In the genomic region with DNA sequence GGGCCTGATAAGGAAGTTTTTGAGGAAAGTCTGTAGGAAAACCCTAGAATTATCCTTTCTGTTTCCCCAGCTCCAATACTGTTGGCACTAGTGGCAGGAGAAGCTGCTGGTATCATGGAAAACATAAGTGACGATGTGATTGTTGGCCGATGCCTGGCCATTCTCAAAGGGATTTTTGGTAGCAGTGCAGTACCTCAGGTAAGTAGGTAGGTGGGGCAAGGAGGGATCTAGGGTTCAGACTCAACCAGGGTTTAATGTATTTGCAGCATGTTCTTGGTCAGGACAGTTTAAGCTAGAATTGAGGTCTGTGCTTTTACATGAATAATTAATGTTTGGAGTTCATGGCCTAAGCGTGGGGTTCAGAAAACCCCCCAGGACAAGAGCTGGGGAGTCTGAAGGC, we compare ENCODE assay signal across 12 cellular contexts.
DNase-seq lines count a peak whose midpoint lies in the region; TF ChIP-seq lines count a peak whose summit lies in the region.
"Had no signal": no experiment of that assay in that cellular context is flagged by ENCODE, and none has a peak within 500 bp of the region (broad histone marks: within the 10 kb centered on the region; RNA-seq: fewer than 3 reads in every experiment).

No MANE protein-coding gene starts in this region.

- no peaks in the 10 kb centered on the region for H3K9me3 ChIP-seq in NT2/D1 (ENCODE audit: insufficient read depth, low read length)
- H3K9me3 ChIP-seq: esophagus muscularis mucosa had no signal

- H3K9ac ChIP-seq in NT2/D1 (ENCODE audit: insufficient read length, low read depth) = no peak overlapping the region

- H3K27ac Mint-ChIP-seq in osteocyte (ENCODE audit: unreplicated experiment) (no peak overlapping the region), mesothelial cell of epicardium (no peak overlapping the region)

- H3K27me3 Mint-ChIP-seq in osteocyte (ENCODE audit: unreplicated experiment) (no peaks in the 10 kb centered on the region), mesothelial cell of epicardium (ENCODE audit: low read depth) (no peaks in the 10 kb centered on the region)

- H3K4me3 ChIP-seq in NT2/D1 (ENCODE audit: insufficient read length, low read depth) (no peak overlapping the region), choroid plexus epithelial cell (ENCODE audit: low read depth, low read length) (no peak overlapping the region)
- H3K4me3 ChIP-seq: esophagus muscularis mucosa had no signal

- TF ChIP-seq CTCF in choroid plexus epithelial cell (conservative IDR thresholded peaks at IDR 0.05; ENCODE audit: low read depth, low read length) (peak; percentile 44), osteocyte (IDR thresholded peaks at IDR 0.05) (peak; percentile 32), mesothelial cell of epicardium (IDR thresholded peaks at IDR 0.05; ENCODE audit: unreplicated experiment) (no peak)

- peak; percentile 24 for DNase-seq in DMS 273 (lab: John Stamatoyannopoulos, UW; ENCODE audit: unreplicated experiment)
- no peak for DNase-seq in DMS 273 treated with DMSO at 0.1 percent for 48 hours (lab: John Stamatoyannopoulos, UW)
- peak; percentile 15 for DNase-seq in NT2/D1 (ENCODE audit: low read depth, low spot score)
- peak; percentile 30 for DNase-seq in choroid plexus epithelial cell (ENCODE audit: low read depth)
- DNase-seq in osteocyte (ENCODE audit: extremely low spot score, unreplicated experiment) = no peak
- no peak for DNase-seq in mesothelial cell of epicardium (ENCODE audit: low spot score in 2 of 2, unreplicated experiment in 2 of 2)
- no peak for DNase-seq in stimulated activated CD4-positive, alpha-beta T cell treated with anti-CD3 and anti-CD28 coated beads, Interleukin-4, amount 100 ng/mL, for 4 hours
- no peak for DNase-seq in islet precursor cell
- DNase-seq: left cardiac atrium; NCI-H2029 treated with DMSO at 0.1 percent for 48 hours; stimulated activated naive CD4-positive, alpha-beta T cell had no signal

- H3K36me3 ChIP-seq in NT2/D1 (ENCODE audit: insufficient read depth, insufficient read length, low read length) = peaks cover 95% of the 10 kb centered on the region

- no peaks in the 10 kb centered on the region for H3K4me1 ChIP-seq in NT2/D1 (ENCODE audit: insufficient read depth, insufficient read length)

- H3K36me3 Mint-ChIP-seq in osteocyte (ENCODE audit: unreplicated experiment) (peaks cover 78% of the 10 kb centered on the region), mesothelial cell of epicardium (peaks cover 53% of the 10 kb centered on the region)

- H3K27me3 ChIP-seq in NT2/D1 (ENCODE audit: insufficient read depth, insufficient read length) = no peaks in the 10 kb centered on the region
- H3K27me3 ChIP-seq: esophagus muscularis mucosa had no signal

- H3K9me3 Mint-ChIP-seq in osteocyte (ENCODE audit: unreplicated experiment) = no peaks in the 10 kb centered on the region
- no peaks in the 10 kb centered on the region for H3K9me3 Mint-ChIP-seq in mesothelial cell of epicardium

- H3K4me3 Mint-ChIP-seq in osteocyte (ENCODE audit: unreplicated experiment) (no peak overlapping the region), mesothelial cell of epicardium (no peak overlapping the region)

- no peaks in the 10 kb centered on the region for H3K4me1 Mint-ChIP-seq in osteocyte (ENCODE audit: unreplicated experiment)
- H3K4me1 Mint-ChIP-seq in mesothelial cell of epicardium = peaks cover 4% of the 10 kb centered on the region

Comparison
In these comparisons a context has a peak if more than half of its experiments do, and no peak if none do; other contexts are left out.
1. DNase-seq: peak in DMS 273 (single experiment), NT2/D1 (single experiment) and choroid plexus epithelial cell (single experiment); none in DMS 273 treated with DMSO at 0.1 percent for 48 hours (single experiment), osteocyte (single experiment), mesothelial cell of epicardium (0 of 2), stimulated activated CD4-positive, alpha-beta T cell treated with anti-CD3 and anti-CD28 coated beads, Interleukin-4, amount 100 ng/mL, for 4 hours (0 of 2) and islet precursor cell (single experiment).